ENCODE assay signal across 17 cellular contexts in the genomic region with DNA sequence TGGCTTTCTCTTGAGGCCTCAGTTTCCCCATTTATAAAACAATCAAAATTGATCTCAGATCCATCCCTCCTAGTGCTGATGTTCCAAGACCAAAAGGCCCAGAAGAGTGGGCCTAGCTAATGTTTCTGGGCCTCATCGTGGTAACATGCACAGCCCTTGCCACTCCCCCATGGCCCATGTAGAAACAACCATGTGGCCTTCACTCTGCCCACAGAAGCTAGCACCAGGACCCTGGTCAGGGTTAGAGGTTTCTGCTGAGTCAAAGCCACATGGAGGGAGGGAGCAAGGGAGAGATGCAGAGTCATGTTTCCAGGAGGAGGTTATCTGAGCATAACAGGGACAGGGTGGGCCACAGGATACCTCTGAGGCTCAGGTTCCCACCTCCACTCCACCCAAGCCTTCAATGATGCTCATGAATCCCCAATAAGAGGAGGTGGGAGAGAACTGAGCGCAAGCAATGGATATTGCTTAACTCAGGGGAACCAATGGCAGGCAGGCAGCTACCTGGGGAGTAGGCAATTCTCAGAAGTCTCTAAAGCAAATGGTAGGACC. TPM values are rescaled to one million over a fixed set of nuclear protein-coding genes. Genes with fewer than 3 reads are reported as not detected.
DNase-seq lines count a peak whose midpoint lies in the region; ATAC-seq and TF ChIP-seq lines count a peak whose summit lies in the region.
"Had no signal": no experiment of that assay in that cellular context is flagged by ENCODE, and none has a peak within 500 bp of the region (broad histone marks: within the 10 kb centered on the region; RNA-seq: fewer than 3 reads in every experiment).

No MANE protein-coding gene starts in this region.

- no peak for ATAC-seq in activated B cell treated with CpG ODN at 0.5 μM for 24 hours (ENCODE audit: low read depth)
- no peak for ATAC-seq in GM21723 (IDR thresholded peaks at IDR 0.05; ENCODE audit: unreplicated experiment)
- ATAC-seq in HG03520 (IDR thresholded peaks at IDR 0.05; ENCODE audit: unreplicated experiment): no peak

- H3K27me3 ChIP-seq in HL-60 (ENCODE audit: insufficient read depth, poor library complexity, severe bottlenecking): no peaks in the 10 kb centered on the region
- H3K27me3 ChIP-seq: brain microvascular endothelial cell had no signal

- peak overlapping the region; percentile 15; the same call in 1 of the 2 replicates for H3K27ac ChIP-seq in HL-60 (replicated peaks)
- H3K27ac ChIP-seq: brain microvascular endothelial cell, C4-2B, RWPE1 had no signal

- H3K36me3 Mint-ChIP-seq in CD14-positive monocyte (peaks cover 32 to 55% of the 10 kb centered on the region in 2 donors), activated B cell treated with CpG ODN at 0.5 μM for 24 hours (ENCODE audit: low read depth) (peaks cover 33% of the 10 kb centered on the region), endothelial cell (ENCODE audit: low read depth, unreplicated experiment) (peaks cover 20% of the 10 kb centered on the region)

- H3K4me1 Mint-ChIP-seq in CD14-positive monocyte: peaks cover 42% of the 10 kb centered on the region
- H3K4me1 Mint-ChIP-seq in activated B cell treated with CpG ODN at 0.5 μM for 24 hours: peaks cover 83% of the 10 kb centered on the region
- H3K4me1 Mint-ChIP-seq in endothelial cell (ENCODE audit: unreplicated experiment): peaks cover 8% of the 10 kb centered on the region

- H3K4me3 ChIP-seq in HL-60 (replicated peaks; ENCODE audit: insufficient read depth, low read length): no peak overlapping the region

- DNase-seq in CD14-positive monocyte (ENCODE audit: low spot score) (no peak), HL-60 (ENCODE audit: low read depth in 1 of 2, low spot score in 1 of 2) (no peak), activated B cell treated with CpG ODN at 0.5 μM for 24 hours (no peak), myocyte (ENCODE audit: low read depth) (peak; percentile 34), endothelial cell (ENCODE audit: low spot score) (no peak), ecto neural progenitor cell (ENCODE audit: low spot score) (no peak)
- DNase-seq: brain microvascular endothelial cell; endodermal cell; GDM1; NCI-H1417 treated with DMSO at 0.1 percent for 48 hours; NCI-H345; stimulated activated CD4-positive, alpha-beta T cell treated with anti-CD3 and anti-CD28 coated beads, Interleukin-2, amount 100 ng/mL, for 24 hours; T1000 had no signal

- no peak overlapping the region for H3K4me3 Mint-ChIP-seq in CD14-positive monocyte
- no peak overlapping the region for H3K4me3 Mint-ChIP-seq in activated B cell treated with CpG ODN at 0.5 μM for 24 hours
- H3K4me3 Mint-ChIP-seq in endothelial cell (ENCODE audit: unreplicated experiment): no peak overlapping the region
- H3K4me3 Mint-ChIP-seq: endodermal cell had no signal

- H3K27me3 Mint-ChIP-seq in CD14-positive monocyte (ENCODE audit: low read depth in 3 of 3) (peaks cover 0 to 4% (median 1%) of the 10 kb centered on the region in 3 donors), activated B cell treated with CpG ODN at 0.5 μM for 24 hours (no peaks in the 10 kb centered on the region), endothelial cell (ENCODE audit: unreplicated experiment) (peaks cover 4% of the 10 kb centered on the region)

- H3K9me3 Mint-ChIP-seq in CD14-positive monocyte: no peaks in the 10 kb centered on the region
- no peaks in the 10 kb centered on the region for H3K9me3 Mint-ChIP-seq in activated B cell treated with CpG ODN at 0.5 μM for 24 hours
- no peaks in the 10 kb centered on the region for H3K9me3 Mint-ChIP-seq in endothelial cell (ENCODE audit: unreplicated experiment)

- H3K27ac Mint-ChIP-seq in CD14-positive monocyte (peak overlapping the region in 4 of 7 donors; percentile 50 to 95 (median 93)), activated B cell treated with CpG ODN at 0.5 μM for 24 hours (peak overlapping the region; percentile 98), endothelial cell (ENCODE audit: unreplicated experiment) (no peak overlapping the region)
- H3K27ac Mint-ChIP-seq: endodermal cell had no signal

- POLR2A ChIA-PET in activated B cell treated with CpG ODN at 0.5 μM for 24 hours (lab: Charles Lee): interaction anchor here (1.0 to 17.9 kb wide), 11 partner anchors 14 to 366 kb away, joined by 3 to 718 read pairs (median 9); a partner anchor contains a TSS

- TF ChIP-seq CTCF in CD14-positive monocyte (IDR thresholded peaks at IDR 0.05) (no peak), HL-60 (IDR thresholded peaks at IDR 0.05; ENCODE audit: insufficient read depth, low read length) (no peak), activated B cell treated with CpG ODN at 0.5 μM for 24 hours (IDR thresholded peaks at IDR 0.05) (no peak), endothelial cell (IDR thresholded peaks at IDR 0.05; ENCODE audit: unreplicated experiment) (no peak)

- CTCF ChIA-PET in activated B cell treated with CpG ODN at 0.5 μM for 24 hours (lab: Charles Lee): interaction anchor here (1.0 to 2.5 kb wide), 2 partner anchors 28 to 49 kb away, joined by 3 to 9 read pairs; no protein-coding TSS in a partner anchor

- intact Hi-C loops in CD14-positive monocyte (cut with micrococcal nuclease) (loop anchor here in 1 of 2 donors (10.0 kb wide), 1 partner anchor 46 kb away; a partner anchor contains a TSS), activated B cell treated with CpG ODN at 0.5 μM for 24 hours (cut with micrococcal nuclease) (no loop called here)

RNA-seq across cellular contexts. Expression of a gene that starts 16.9 kb away (rescaled TPM):
- 10 to 100 TPM in 1 of 2 donors, 1 to 10 TPM in 1; 8.4 to 12.4 TPM for polyA plus RNA-seq in CD14-positive monocyte
- total RNA-seq in activated B cell treated with CpG ODN at 0.5 μM for 24 hours (76.0 and 78.1 TPM in 2 replicates), myocyte (27.0 and 27.9 TPM in 2 replicates), endothelial cell (ENCODE audit: unreplicated experiment) (48.8 TPM)
- 53.1 TPM for polyA plus RNA-seq in myocyte (2012)

RNA-seq across cellular contexts. Expression of a gene that starts 21.7 kb away (rescaled TPM):
- polyA plus RNA-seq in CD14-positive monocyte: 1 to 10 TPM; 6.7 to 9.9 TPM
- total RNA-seq in activated B cell treated with CpG ODN at 0.5 μM for 24 hours (321 and 351 TPM in 2 replicates), myocyte (4.6 and 6.2 TPM in 2 replicates), endothelial cell (ENCODE audit: unreplicated experiment) (7.0 TPM)
- polyA plus RNA-seq in myocyte (2012): 5.3 TPM

RNA-seq across cellular contexts. Expression of a gene that starts 29.0 kb away (rescaled TPM):
- 10 to 100 TPM; 18.4 to 21.6 TPM for polyA plus RNA-seq in CD14-positive monocyte
- total RNA-seq in activated B cell treated with CpG ODN at 0.5 μM for 24 hours: 17.3 and 18.4 TPM in 2 replicates
- total RNA-seq in myocyte: 18.2 and 24.4 TPM in 2 replicates
- 39.0 TPM for polyA plus RNA-seq in myocyte (2012)
- 27.2 TPM for total RNA-seq in endothelial cell (ENCODE audit: unreplicated experiment)

RNA-seq across cellular contexts. Expression of a gene that starts 31.2 kb away (rescaled TPM):
- polyA plus RNA-seq in CD14-positive monocyte: not detected
- total RNA-seq in activated B cell treated with CpG ODN at 0.5 μM for 24 hours (0.66 and 1.8 TPM in 2 replicates), myocyte (0.10 and 0.21 TPM in 2 replicates), endothelial cell (ENCODE audit: unreplicated experiment) (6.0 TPM)
- 1.00 TPM for polyA plus RNA-seq in myocyte (2012)

RNA-seq across cellular contexts. Expression of a gene that starts 42.8 kb away (rescaled TPM):
- 10 to 100 TPM; 71.7 to 78.3 TPM for polyA plus RNA-seq in CD14-positive monocyte
- total RNA-seq in activated B cell treated with CpG ODN at 0.5 μM for 24 hours: 81.6 and 91.5 TPM in 2 replicates
- 37.6 and 44.7 TPM in 2 replicates for total RNA-seq in myocyte
- 79.0 TPM for polyA plus RNA-seq in myocyte (2012)
- total RNA-seq in endothelial cell (ENCODE audit: unreplicated experiment): 80.1 TPM

Comparison
In these comparisons a context has a peak if more than half of its experiments do, and no peak if none do; other contexts are left out.
1. RNA of a gene that starts 21.7 kb away (total RNA-seq): 321 to 351 TPM in activated B cell treated with CpG ODN at 0.5 μM for 24 hours; 7.0 TPM in endothelial cell (single experiment) and 4.6 to 6.2 TPM in myocyte; every median in the first group is over 10 times any median in the second.